In genomic region chr10:131732631-131733127, GRCh38 we compare ENCODE assay signal across 13 cellular contexts.
"Had no signal": no experiment of that assay in that cellular context is flagged by ENCODE, and none has a peak within 500 bp of the region (broad histone marks: within the 10 kb centered on the region; RNA-seq: fewer than 3 reads in every experiment).

No MANE protein-coding gene starts in this region.

- H3K4me3 ChIP-seq: body of pancreas, esophagus muscularis mucosa, thoracic aorta had no signal

- DNase-seq: activated CD4-positive, alpha-beta T cell treated with anti-CD3 and anti-CD28 coated beads for 48 hours; activated CD8-positive, alpha-beta T cell treated with anti-CD3 and anti-CD28 coated beads, Interleukin-2, amount 10 ng/mL, durations not matched to agents 7 days and 5 days; body of pancreas; dermis blood vessel endothelial cell; stimulated activated CD4-positive, alpha-beta T cell treated with anti-CD3 and anti-CD28 coated beads, Interleukin-2, amount 100 ng/mL, for 48 hours; stimulated activated CD8-positive, alpha-beta memory T cell treated with anti-CD3 and anti-CD28 coated beads, Interleukin-4, amount 100 ng/mL, for 48 hours; stimulated activated naive CD8-positive, alpha-beta T cell treated with anti-CD3 and anti-CD28 coated beads, Interleukin-15, Interleukin-2, amounts not matched to agents 100 U/mL and 50 U/mL, for 24 hours; T-cell; T1000 had no signal

- H3K36me3 ChIP-seq: esophagus muscularis mucosa, thoracic aorta had no signal

- H3K4me1 ChIP-seq: body of pancreas, esophagus muscularis mucosa had no signal

- H3K9me3 Mint-ChIP-seq: activated naive CD4-positive, alpha-beta T cell treated with anti-CD3 and anti-CD28 coated beads, Interleukin-2, amount 50 U/mL, for 24 hours had no signal

- H3K27ac Mint-ChIP-seq: activated CD8-positive, alpha-beta T cell treated with anti-CD3 and anti-CD28 coated beads, Interleukin-2, amount 10 ng/mL, durations not matched to agents 7 days and 5 days; activated naive CD4-positive, alpha-beta T cell treated with anti-CD3 and anti-CD28 coated beads, Interleukin-2, amount 50 U/mL, for 24 hours; nephron; T-cell had no signal

- H3K4me1 Mint-ChIP-seq: activated naive CD4-positive, alpha-beta T cell treated with anti-CD3 and anti-CD28 coated beads, Interleukin-2, amount 50 U/mL, for 24 hours; T-cell had no signal

- H3K27me3 ChIP-seq: body of pancreas, esophagus muscularis mucosa had no signal

- H3K4me3 Mint-ChIP-seq: activated CD8-positive, alpha-beta T cell treated with anti-CD3 and anti-CD28 coated beads, Interleukin-2, amount 10 ng/mL, durations not matched to agents 7 days and 5 days; activated naive CD4-positive, alpha-beta T cell treated with anti-CD3 and anti-CD28 coated beads, Interleukin-2, amount 50 U/mL, for 24 hours; nephron; T-cell had no signal

- H3K36me3 Mint-ChIP-seq: activated naive CD4-positive, alpha-beta T cell treated with anti-CD3 and anti-CD28 coated beads, Interleukin-2, amount 50 U/mL, for 24 hours; T-cell had no signal

- H3K9me3 ChIP-seq: thoracic aorta had no signal

- H3K27ac ChIP-seq: body of pancreas, esophagus muscularis mucosa, thoracic aorta had no signal

- ATAC-seq: activated CD8-positive, alpha-beta T cell treated with anti-CD3 and anti-CD28 coated beads, Interleukin-2, amount 10 ng/mL, durations not matched to agents 7 days and 5 days; body of pancreas; stimulated activated naive CD8-positive, alpha-beta T cell treated with anti-CD3 and anti-CD28 coated beads, Interleukin-15, Interleukin-2, amounts not matched to agents 100 U/mL and 50 U/mL, for 24 hours; T-cell had no signal
